10 cellular contexts compared by ENCODE assay signal in genomic region chr1:12244078-12244477, GRCh38. TPM values are rescaled to one million over a fixed set of nuclear protein-coding genes. Genes with fewer than 3 reads are reported as not detected.
DNase-seq lines count a peak whose midpoint lies in the region; ATAC-seq, FAIRE-seq and TF ChIP-seq lines count a peak whose summit lies in the region.
"Had no signal": no experiment of that assay in that cellular context is flagged by ENCODE, and none has a peak within 500 bp of the region (broad histone marks: within the 10 kb centered on the region; RNA-seq: fewer than 3 reads in every experiment).

No MANE protein-coding gene starts in this region.

- peak in 1 of 2 experiments; percentile 51; a peak in 2 of 4 replicates for TF ChIP-seq RAD21 in K562 (CRISPR knock-in tag; conservative IDR thresholded peaks at IDR 0.05 in 1 of 2, IDR thresholded peaks at IDR 0.05 in 1 of 2)

- H3K4me1 ChIP-seq in K562 (replicated peaks in 1 of 2; ENCODE audit: control insufficient read depth in 2 of 2, insufficient read depth in 2 of 2, low read length in 2 of 2) (no peaks in the 10 kb centered on the region), mesendoderm (ENCODE audit: control insufficient read depth, low read depth, low read length) (no peaks in the 10 kb centered on the region)

- intact Hi-C loops in K562 (cut with micrococcal nuclease), result no loop called here

- no peak overlapping the region for H3K9ac ChIP-seq in K562 (ENCODE audit: insufficient read depth in 1 of 2, low read depth in 2 of 2, low read length in 2 of 2)
- no peak overlapping the region for H3K9ac ChIP-seq in mesendoderm (ENCODE audit: low read length)

- H3K79me2 ChIP-seq in K562 (ENCODE audit: control insufficient read depth, insufficient read depth, low read length) (no peaks in the 10 kb centered on the region), mesendoderm (ENCODE audit: control insufficient read depth, insufficient read depth, low read length) (no peaks in the 10 kb centered on the region)

- DNase-seq in NCI-H1105 treated with DMSO at 0.1 percent for 48 hours (lab: John Stamatoyannopoulos, UW) (peak; percentile 1), NCI-H1105 (lab: John Stamatoyannopoulos, UW) (no peak), HL-60 (ENCODE audit: low read depth in 1 of 2, low spot score in 1 of 2) (peak in 1 of 2 experiments; percentile 9), K562 (ENCODE audit: extremely low read depth in 1 of 4, low spot score in 3 of 4) (peak; percentile 47 to 63 (median 52)), mesendoderm (peak; percentile 23), NCI-H187 (lab: John Stamatoyannopoulos, UW) (no peak)
- DNase-seq: gastrocnemius medialis, NCI-H1092 treated with DMSO at 0.1 percent for 48 hours had no signal

- ATAC-seq in K562 (peak; percentile 75), HG03045 (IDR thresholded peaks at IDR 0.05; ENCODE audit: unreplicated experiment) (no peak), GM19328 (IDR thresholded peaks at IDR 0.05; ENCODE audit: unreplicated experiment) (no peak)
- ATAC-seq: gastrocnemius medialis had no signal

- H2BK15ac ChIP-seq in mesendoderm (replicated peaks; ENCODE audit: low read depth), result no peak overlapping the region

- H4K5ac ChIP-seq in mesendoderm (ENCODE audit: low read length), result no peak overlapping the region

- no peak overlapping the region for H3K23ac ChIP-seq in mesendoderm (ENCODE audit: low read length)

- no peaks in the 10 kb centered on the region for H3K9me3 ChIP-seq in K562 (replicated peaks; ENCODE audit: control insufficient read depth, insufficient read depth, low read depth, low read length)
- H3K9me3 ChIP-seq: gastrocnemius medialis had no signal

- no peak overlapping the region for H2BK5ac ChIP-seq in mesendoderm (ENCODE audit: low read length)

- no peak overlapping the region for H3K4me2 ChIP-seq in K562 (ENCODE audit: insufficient read depth, low read length)
- no peak overlapping the region for H3K4me2 ChIP-seq in mesendoderm (ENCODE audit: low read length)

- H3K9me1 ChIP-seq in K562 (ENCODE audit: control insufficient read depth, insufficient read depth, low read length), result no peaks in the 10 kb centered on the region

- no peak overlapping the region for H4K8ac ChIP-seq in mesendoderm (ENCODE audit: low read depth, low read length)

- H3K27me3 ChIP-seq in HL-60 (ENCODE audit: insufficient read depth, poor library complexity, severe bottlenecking) (no peaks in the 10 kb centered on the region), K562 (ENCODE audit: control insufficient read depth in 2 of 2, insufficient read depth in 2 of 2, low read length in 2 of 2) (no peaks in the 10 kb centered on the region), mesendoderm (ENCODE audit: insufficient read depth, low read length, poor library complexity) (no peaks in the 10 kb centered on the region)
- H3K27me3 ChIP-seq: gastrocnemius medialis had no signal

- WGBS in K562 (ENCODE audit: insufficient coverage, low coverage, missing lambda C conversion rate), result 43% methylated on average over 2 of the region's 2 CpGs
- WGBS in mesendoderm (ENCODE audit: extremely low coverage, insufficient coverage, low lambda C conversion rate), result no CpG with 5 or more reads among the region's 2 CpGs

- no peak overlapping the region for H3K27ac ChIP-seq in HL-60 (replicated peaks)
- no peak overlapping the region for H3K27ac ChIP-seq in K562 (ENCODE audit: extremely low read depth, low read depth, low read length)
- no peak overlapping the region for H3K27ac ChIP-seq in mesendoderm (ENCODE audit: low read depth, low read length)

- no peak overlapping the region for H3K56ac ChIP-seq in mesendoderm (ENCODE audit: low read length)

- H2BK120ac ChIP-seq in mesendoderm (ENCODE audit: low read depth, low read length), result no peak overlapping the region

- POLR2A ChIA-PET in K562 (lab: Yijun Ruan, JAX), result interaction anchor here (0.6 to 1.7 kb wide), 4 partner anchors 8 to 1211 kb away, joined by 3 to 5 read pairs (median 4); no protein-coding TSS in a partner anchor

- BruUV-seq in K562 (replicated peaks; lab: Mats Ljungman, UMichigan), result no TSS peak

- no peak overlapping the region for H3K18ac ChIP-seq in mesendoderm (ENCODE audit: low read length)

- no peak overlapping the region for H3K4me3 ChIP-seq in HL-60 (replicated peaks; ENCODE audit: insufficient read depth, low read length)
- H3K4me3 ChIP-seq in K562, result no peak overlapping the region
- H3K4me3 ChIP-seq in mesendoderm (ENCODE audit: low read length), result no peak overlapping the region
- H3K4me3 ChIP-seq: gastrocnemius medialis had no signal

- H3K36me3 ChIP-seq in K562 (ENCODE audit: control insufficient read depth, insufficient read depth, low read length) (peaks cover 62% of the 10 kb centered on the region), mesendoderm (ENCODE audit: control insufficient read depth, insufficient read depth, low read length) (peaks cover 2% of the 10 kb centered on the region)

- H2AK5ac ChIP-seq in mesendoderm (ENCODE audit: low read length), result no peak overlapping the region

- no peak overlapping the region for H2AFZ ChIP-seq in K562 (ENCODE audit: low read depth, low read length)

- no peak overlapping the region for H3K4ac ChIP-seq in mesendoderm (ENCODE audit: low read depth, low read length)

- CTCF ChIA-PET in K562 (lab: Yijun Ruan, JAX; ENCODE audit: low intra/inter-chr PET ratio), result interaction anchor here (0.6 to 1.8 kb wide), 3 partner anchors 119 to 394 kb away, joined by 3 to 5 read pairs (median 4); no protein-coding TSS in a partner anchor

- no peak for TF ChIP-seq POLR2A in K562 (conservative IDR thresholded peaks at IDR 0.05)

- no peaks in the 10 kb centered on the region for H3K79me1 ChIP-seq in mesendoderm (ENCODE audit: low read length)

- peak; percentile 31 for TF ChIP-seq CTCF in HL-60 (IDR thresholded peaks at IDR 0.05; ENCODE audit: insufficient read depth, low read length)
- TF ChIP-seq CTCF in K562 (IDR thresholded peaks at IDR 0.05 in 2 of 3, conservative IDR thresholded peaks at IDR 0.05 in 1 of 3; ENCODE audit: insufficient read depth in 2 of 3, low read depth in 1 of 3, low read length in 3 of 3), result peak; percentile 56 to 68 (median 60)

- no peaks in the 10 kb centered on the region for H4K20me1 ChIP-seq in K562 (replicated peaks; ENCODE audit: control insufficient read depth, insufficient read depth, low read length)

- no peak for TF ChIP-seq EP300 in K562 (IDR thresholded peaks at IDR 0.05; ENCODE audit: low read length)

- peak; percentile 77 for FAIRE-seq in K562 (lab: Jason Lieb, UNC)

- in situ Hi-C loops in K562 (cut with MboI), result no loop called here

TF ChIP-seq in K562, 482 proteins besides CTCF, POLR2A, EP300 and RAD21:
- TF ChIP-seq CTCFL (IDR thresholded peaks at IDR 0.05; ENCODE audit: borderline replicate concordance, insufficient read depth, low read depth, low read length, poor library complexity, severe bottlenecking), result peak; percentile 24
- no peak for TF ChIP-seq EHMT2 (IDR thresholded peaks at IDR 0.05)
- TF ChIP-seq SMC3 (conservative IDR thresholded peaks at IDR 0.05; ENCODE audit: insufficient read depth, low read depth, low read length), result peak; percentile 40; the same call in 1 of the 2 replicates

RNA-seq across cellular contexts. Expression of gene VPS13D, which starts 14.2 kb away (rescaled TPM):
- total RNA-seq in K562 (2011; cell fraction: chromatin; rRNA removed; ENCODE audit: low replicate concordance), result 242 and 510 TPM in 2 replicates
- 134 and 184 TPM in 2 replicates for total RNA-seq in K562 (2011; cell fraction: nucleolus; rRNA removed)
- total RNA-seq in K562 (2011; cell fraction: nucleoplasm; rRNA removed), result 201 and 203 TPM in 2 replicates
- total RNA-seq in K562 (2014; rRNA removed) (31.7 and 34.0 TPM in 2 replicates), K562 (2014; rRNA removed; fragmentation: Illumina TruSeq; extraction: Trizol) (46.5 and 48.1 TPM in 2 replicates), K562 (2015; rRNA removed; fragmentation: Illumina TruSeq; extraction: Trizol) (36.6 and 38.5 TPM in 2 replicates), K562 (2021) (47.2 and 50.0 TPM in 2 replicates)
- polyA plus RNA-seq in K562 (2011; rRNA removed) (50.3 and 51.5 TPM in 2 replicates), K562 (2014; fragmentation: Illumina TruSeq; extraction: Trizol) (41.3 and 46.6 TPM in 2 replicates), K562 (2014; fragmentation: Nextera tagmentation; extraction: Ambion mirVana) (10 to 100 TPM in 1 of 2 experiments, 1 to 10 TPM in 1; 6.1 to 13.9 TPM), K562 (2014; rRNA removed) (37.2 and 41.3 TPM in 2 replicates)
- polyA plus RNA-seq in K562 (2011; cell fraction: cytosol; rRNA removed), result 24.7 and 32.9 TPM in 2 replicates
- 80.4 and 87.5 TPM in 2 replicates for polyA plus RNA-seq in K562 (2011; cell fraction: nucleus; rRNA removed)
- 21.3 and 30.8 TPM in 2 replicates for polyA plus RNA-seq in K562 (2012)
- polyA minus RNA-seq in K562 (2011; rRNA and poly(A)+ RNA removed), result 105 and 124 TPM in 2 replicates
- polyA minus RNA-seq in K562 (2011; cell fraction: cytosol; rRNA and poly(A)+ RNA removed), result 40.4 and 42.1 TPM in 2 replicates
- 107 and 189 TPM in 2 replicates for polyA minus RNA-seq in K562 (2011; cell fraction: nucleus; rRNA and poly(A)+ RNA removed)
- 5.8 TPM for polyA plus RNA-seq in mesendoderm (2013, experiment 1 of 2)
- 4.2 TPM for polyA plus RNA-seq in mesendoderm (2013, experiment 2 of 2)

Comparison
In these comparisons a context has a peak if more than half of its experiments do, and no peak if none do; other contexts are left out.
1. DNase-seq: peak in NCI-H1105 treated with DMSO at 0.1 percent for 48 hours (single experiment), K562 (4 of 4) and mesendoderm (single experiment); none in NCI-H1105 (single experiment) and NCI-H187 (0 of 2).